In genomic region chr17:64340557-64340956, GRCh38 we compare ENCODE assay signal across 19 cellular contexts. TPM values are rescaled to one million over a fixed set of nuclear protein-coding genes. Genes with fewer than 3 reads are reported as not detected.
"Had no signal": no experiment of that assay in that cellular context is flagged by ENCODE, and none has a peak within 500 bp of the region (broad histone marks: within the 10 kb centered on the region; RNA-seq: fewer than 3 reads in every experiment).

No MANE protein-coding gene starts in this region.

- H3K27ac ChIP-seq: brain microvascular endothelial cell, esophagus muscularis mucosa, foreskin keratinocyte had no signal

- H3K4me1 ChIP-seq: foreskin keratinocyte had no signal

- H3K4me3 Mint-ChIP-seq: activated naive CD4-positive, alpha-beta T cell treated with anti-CD3 and anti-CD28 coated beads, Interleukin-2, amount 50 U/mL, for 24 hours; nephron progenitor cell; T-helper 1 cell treated with Interleukin-12 subunit alpha and Interleukin-12 subunit beta and Interleukin-4 antibody, amounts not matched to agents 30 μg/mL and 1 μg/mL, for 36 hours; WTC11 had no signal

- DNase-seq: activated CD4-positive, alpha-beta T cell treated with anti-CD3 and anti-CD28 coated beads for 48 hours; activated T-cell treated with anti-CD3 and anti-CD28 coated beads for 4 hours; amniotic stem cell; brain microvascular endothelial cell; cerebellar nuclear complex; dorsolateral prefrontal cortex; foreskin keratinocyte; left cardiac atrium; mesendoderm; nephron progenitor cell; stimulated activated CD4-positive, alpha-beta T cell treated with anti-CD3 and anti-CD28 coated beads, Interleukin-15, amount 100 ng/mL, for 24 hours; stimulated activated CD4-positive, alpha-beta T cell treated with anti-CD3 and anti-CD28 coated beads, Interleukin-4, amount 100 ng/mL, for 4 hours; stomach; thyroid gland had no signal

- ATAC-seq: foreskin keratinocyte, left cardiac atrium, WTC11 had no signal

- H3K27me3 ChIP-seq: dorsolateral prefrontal cortex, esophagus muscularis mucosa, stomach, thyroid gland had no signal

- H3K27ac Mint-ChIP-seq: activated naive CD4-positive, alpha-beta T cell treated with anti-CD3 and anti-CD28 coated beads, Interleukin-2, amount 50 U/mL, for 24 hours; nephron progenitor cell; T-helper 1 cell treated with Interleukin-12 subunit alpha and Interleukin-12 subunit beta and Interleukin-4 antibody, amounts not matched to agents 30 μg/mL and 1 μg/mL, for 36 hours; WTC11 had no signal

- H3K36me3 Mint-ChIP-seq: activated naive CD4-positive, alpha-beta T cell treated with anti-CD3 and anti-CD28 coated beads, Interleukin-2, amount 50 U/mL, for 24 hours; WTC11 had no signal

- H3K4me3 ChIP-seq: esophagus muscularis mucosa, stomach, thyroid gland had no signal

- H3K36me3 ChIP-seq: brain microvascular endothelial cell, thyroid gland had no signal

- H3K27me3 Mint-ChIP-seq: activated naive CD4-positive, alpha-beta T cell treated with anti-CD3 and anti-CD28 coated beads, Interleukin-2, amount 50 U/mL, for 24 hours had no signal

- H3K9me3 ChIP-seq: esophagus muscularis mucosa, stomach, thyroid gland had no signal

- H3K9me3 Mint-ChIP-seq: activated naive CD4-positive, alpha-beta T cell treated with anti-CD3 and anti-CD28 coated beads, Interleukin-2, amount 50 U/mL, for 24 hours; nephron progenitor cell; T-helper 1 cell treated with Interleukin-12 subunit alpha and Interleukin-12 subunit beta and Interleukin-4 antibody, amounts not matched to agents 30 μg/mL and 1 μg/mL, for 36 hours; WTC11 had no signal

RNA-seq across cellular contexts. Expression of gene PECAM1, which starts 50.1 kb away (rescaled TPM):
- total RNA-seq: foreskin keratinocyte, osteocyte had no signal
